1 cellular context compared by ENCODE assay signal in the genomic region with DNA sequence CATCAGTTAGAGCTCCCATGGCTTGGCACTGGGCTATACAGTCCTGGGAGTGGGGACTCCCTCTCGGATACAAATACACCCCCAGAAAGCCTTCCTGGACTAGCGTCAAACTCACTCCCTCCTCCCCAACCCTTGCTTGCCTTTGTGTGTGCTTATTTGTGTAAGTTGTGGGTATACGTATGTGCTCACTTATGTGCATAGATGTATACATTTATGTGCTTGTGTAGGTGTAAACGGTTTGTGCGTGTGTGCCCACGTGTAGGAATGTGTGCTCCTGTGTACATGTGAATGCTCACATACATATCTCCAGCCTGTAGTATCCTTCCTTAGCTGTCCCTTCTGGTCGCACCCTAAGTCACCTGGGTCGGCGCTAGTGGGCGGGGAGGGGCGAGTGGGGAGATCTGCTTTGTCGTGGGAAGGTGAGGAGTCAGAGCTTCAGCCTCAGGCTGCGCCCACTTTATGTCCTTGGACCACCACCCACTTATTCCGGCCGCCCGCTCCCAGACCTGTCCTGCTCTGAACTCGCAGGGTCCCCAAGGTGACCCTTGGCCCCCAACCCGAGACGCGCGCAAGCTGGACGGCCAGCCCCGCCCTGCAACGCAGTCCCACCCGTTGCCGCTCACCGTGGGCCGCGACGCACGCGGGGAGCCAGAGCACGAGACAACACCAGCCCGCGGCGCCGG.
TF ChIP-seq lines count a peak whose summit lies in the region.

No MANE protein-coding gene starts in this region.

TF ChIP-seq in HepG2, 621 proteins besides CTCF, POLR2A, EP300 and RAD21 (continued from another document and continues in another):
- TF ChIP-seq FOSL2 (CRISPR knock-in tag; IDR thresholded peaks at IDR 0.05): no peak
- TF ChIP-seq ZNF546 (CRISPR knock-in tag; conservative IDR thresholded peaks at IDR 0.05): no peak
- no peak for TF ChIP-seq ZNF773 (CRISPR knock-in tag; IDR thresholded peaks at IDR 0.05; ENCODE audit: borderline replicate concordance)
- TF ChIP-seq THYN1 (CRISPR knock-in tag; IDR thresholded peaks at IDR 0.05; ENCODE audit: borderline replicate concordance, low read depth): no peak
- TF ChIP-seq, protein P1, sequence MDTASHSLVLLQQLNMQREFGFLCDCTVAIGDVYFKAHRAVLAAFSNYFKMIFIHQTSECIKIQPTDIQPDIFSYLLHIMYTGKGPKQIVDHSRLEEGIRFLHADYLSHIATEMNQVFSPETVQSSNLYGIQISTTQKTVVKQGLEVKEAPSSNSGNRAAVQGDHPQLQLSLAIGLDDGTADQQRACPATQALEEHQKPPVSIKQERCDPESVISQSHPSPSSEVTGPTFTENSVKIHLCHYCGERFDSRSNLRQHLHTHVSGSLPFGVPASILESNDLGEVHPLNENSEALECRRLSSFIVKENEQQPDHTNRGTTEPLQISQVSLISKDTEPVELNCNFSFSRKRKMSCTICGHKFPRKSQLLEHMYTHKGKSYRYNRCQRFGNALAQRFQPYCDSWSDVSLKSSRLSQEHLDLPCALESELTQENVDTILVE (CRISPR knock-in tag; IDR thresholded peaks at IDR 0.05): no peak
- no peak for TF ChIP-seq PTBP1 (IDR thresholded peaks at IDR 0.05; ENCODE audit: low read depth, low read length, poor library complexity, severe bottlenecking)
- no peak for TF ChIP-seq IRX3 (CRISPR knock-in tag; IDR thresholded peaks at IDR 0.05; ENCODE audit: borderline replicate concordance, low read depth)
- no peak for TF ChIP-seq MAFK (conservative IDR thresholded peaks at IDR 0.05 in 1 of 2, IDR thresholded peaks at IDR 0.05 in 1 of 2; ENCODE audit: low read length in 2 of 2)
- TF ChIP-seq RCOR2 (CRISPR knock-in tag; IDR thresholded peaks at IDR 0.05): no peak
- no peak for TF ChIP-seq ZNF430 (CRISPR knock-in tag; IDR thresholded peaks at IDR 0.05)
- no peak for TF ChIP-seq ZFAT (CRISPR knock-in tag; conservative IDR thresholded peaks at IDR 0.05)
- TF ChIP-seq TAF1 (CRISPR knock-in tag; IDR thresholded peaks at IDR 0.05): no peak
- TF ChIP-seq ZNF766 (CRISPR knock-in tag; IDR thresholded peaks at IDR 0.05; ENCODE audit: borderline replicate concordance): no peak
- TF ChIP-seq, protein P2, sequence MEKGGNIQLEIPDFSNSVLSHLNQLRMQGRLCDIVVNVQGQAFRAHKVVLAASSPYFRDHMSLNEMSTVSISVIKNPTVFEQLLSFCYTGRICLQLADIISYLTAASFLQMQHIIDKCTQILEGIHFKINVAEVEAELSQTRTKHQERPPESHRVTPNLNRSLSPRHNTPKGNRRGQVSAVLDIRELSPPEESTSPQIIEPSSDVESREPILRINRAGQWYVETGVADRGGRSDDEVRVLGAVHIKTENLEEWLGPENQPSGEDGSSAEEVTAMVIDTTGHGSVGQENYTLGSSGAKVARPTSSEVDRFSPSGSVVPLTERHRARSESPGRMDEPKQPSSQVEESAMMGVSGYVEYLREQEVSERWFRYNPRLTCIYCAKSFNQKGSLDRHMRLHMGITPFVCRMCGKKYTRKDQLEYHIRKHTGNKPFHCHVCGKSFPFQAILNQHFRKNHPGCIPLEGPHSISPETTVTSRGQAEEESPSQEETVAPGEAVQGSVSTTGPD (CRISPR knock-in tag; IDR thresholded peaks at IDR 0.05): no peak
- TF ChIP-seq, protein P3, sequence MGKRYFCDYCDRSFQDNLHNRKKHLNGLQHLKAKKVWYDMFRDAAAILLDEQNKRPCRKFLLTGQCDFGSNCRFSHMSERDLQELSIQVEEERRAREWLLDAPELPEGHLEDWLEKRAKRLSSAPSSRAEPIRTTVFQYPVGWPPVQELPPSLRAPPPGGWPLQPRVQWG (CRISPR knock-in tag; IDR thresholded peaks at IDR 0.05; ENCODE audit: borderline replicate concordance, low read depth): no peak
- TF ChIP-seq, protein P4, sequence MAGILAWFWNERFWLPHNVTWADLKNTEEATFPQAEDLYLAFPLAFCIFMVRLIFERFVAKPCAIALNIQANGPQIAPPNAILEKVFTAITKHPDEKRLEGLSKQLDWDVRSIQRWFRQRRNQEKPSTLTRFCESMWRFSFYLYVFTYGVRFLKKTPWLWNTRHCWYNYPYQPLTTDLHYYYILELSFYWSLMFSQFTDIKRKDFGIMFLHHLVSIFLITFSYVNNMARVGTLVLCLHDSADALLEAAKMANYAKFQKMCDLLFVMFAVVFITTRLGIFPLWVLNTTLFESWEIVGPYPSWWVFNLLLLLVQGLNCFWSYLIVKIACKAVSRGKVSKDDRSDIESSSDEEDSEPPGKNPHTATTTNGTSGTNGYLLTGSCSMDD (CRISPR knock-in tag; IDR thresholded peaks at IDR 0.05): no peak
- TF ChIP-seq, protein P5, sequence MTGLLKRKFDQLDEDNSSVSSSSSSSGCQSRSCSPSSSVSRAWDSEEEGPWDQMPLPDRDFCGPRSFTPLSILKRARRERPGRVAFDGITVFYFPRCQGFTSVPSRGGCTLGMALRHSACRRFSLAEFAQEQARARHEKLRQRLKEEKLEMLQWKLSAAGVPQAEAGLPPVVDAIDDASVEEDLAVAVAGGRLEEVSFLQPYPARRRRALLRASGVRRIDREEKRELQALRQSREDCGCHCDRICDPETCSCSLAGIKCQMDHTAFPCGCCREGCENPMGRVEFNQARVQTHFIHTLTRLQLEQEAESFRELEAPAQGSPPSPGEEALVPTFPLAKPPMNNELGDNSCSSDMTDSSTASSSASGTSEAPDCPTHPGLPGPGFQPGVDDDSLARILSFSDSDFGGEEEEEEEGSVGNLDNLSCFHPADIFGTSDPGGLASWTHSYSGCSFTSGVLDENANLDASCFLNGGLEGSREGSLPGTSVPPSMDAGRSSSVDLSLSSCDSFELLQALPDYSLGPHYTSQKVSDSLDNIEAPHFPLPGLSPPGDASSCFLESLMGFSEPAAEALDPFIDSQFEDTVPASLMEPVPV (CRISPR knock-in tag; IDR thresholded peaks at IDR 0.05): no peak
- no peak for TF ChIP-seq ZNF792 (CRISPR knock-in tag; IDR thresholded peaks at IDR 0.05)
- TF ChIP-seq RBAK (CRISPR knock-in tag; IDR thresholded peaks at IDR 0.05): no peak
- TF ChIP-seq SMARCE1 (IDR thresholded peaks at IDR 0.05; ENCODE audit: borderline replicate concordance): no peak
- TF ChIP-seq MTA3 (CRISPR knock-in tag; IDR thresholded peaks at IDR 0.05): no peak
- TF ChIP-seq SOX13 (IDR thresholded peaks at IDR 0.05): no peak
- TF ChIP-seq SOX13 (CRISPR knock-in tag; conservative IDR thresholded peaks at IDR 0.05 in 1 of 2, IDR thresholded peaks at IDR 0.05 in 1 of 2): no peak
- TF ChIP-seq, protein P6, sequence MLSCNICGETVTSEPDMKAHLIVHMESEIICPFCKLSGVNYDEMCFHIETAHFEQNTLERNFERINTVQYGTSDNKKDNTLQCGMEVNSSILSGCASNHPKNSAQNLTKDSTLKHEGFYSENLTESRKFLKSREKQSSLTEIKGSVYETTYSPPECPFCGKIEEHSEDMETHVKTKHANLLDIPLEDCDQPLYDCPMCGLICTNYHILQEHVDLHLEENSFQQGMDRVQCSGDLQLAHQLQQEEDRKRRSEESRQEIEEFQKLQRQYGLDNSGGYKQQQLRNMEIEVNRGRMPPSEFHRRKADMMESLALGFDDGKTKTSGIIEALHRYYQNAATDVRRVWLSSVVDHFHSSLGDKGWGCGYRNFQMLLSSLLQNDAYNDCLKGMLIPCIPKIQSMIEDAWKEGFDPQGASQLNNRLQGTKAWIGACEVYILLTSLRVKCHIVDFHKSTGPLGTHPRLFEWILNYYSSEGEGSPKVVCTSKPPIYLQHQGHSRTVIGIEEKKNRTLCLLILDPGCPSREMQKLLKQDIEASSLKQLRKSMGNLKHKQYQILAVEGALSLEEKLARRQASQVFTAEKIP (CRISPR knock-in tag; IDR thresholded peaks at IDR 0.05; ENCODE audit: borderline replicate concordance): no peak
- no peak for TF ChIP-seq NPAS2 (CRISPR knock-in tag; IDR thresholded peaks at IDR 0.05; ENCODE audit: borderline replicate concordance)
- no peak for TF ChIP-seq RARA (CRISPR knock-in tag; IDR thresholded peaks at IDR 0.05)
- TF ChIP-seq SALL2 (CRISPR knock-in tag; IDR thresholded peaks at IDR 0.05): no peak
- 0 out of 2 replicates have a peak, but pooled peaks have one; percentile 17 for TF ChIP-seq ZNF891 (CRISPR knock-in tag; IDR thresholded peaks at IDR 0.05)
- TF ChIP-seq ZNF343 (CRISPR knock-in tag; IDR thresholded peaks at IDR 0.05): no peak
- TF ChIP-seq TOE1 (CRISPR knock-in tag; IDR thresholded peaks at IDR 0.05): no peak
- no peak for TF ChIP-seq SMARCC2 (IDR thresholded peaks at IDR 0.05)
- no peak for TF ChIP-seq TBX3 (IDR thresholded peaks at IDR 0.05; ENCODE audit: borderline replicate concordance)
- no peak for TF ChIP-seq HNRNPK (IDR thresholded peaks at IDR 0.05; ENCODE audit: low read depth, low read length, poor library complexity, severe bottlenecking)
- TF ChIP-seq, protein P7, sequence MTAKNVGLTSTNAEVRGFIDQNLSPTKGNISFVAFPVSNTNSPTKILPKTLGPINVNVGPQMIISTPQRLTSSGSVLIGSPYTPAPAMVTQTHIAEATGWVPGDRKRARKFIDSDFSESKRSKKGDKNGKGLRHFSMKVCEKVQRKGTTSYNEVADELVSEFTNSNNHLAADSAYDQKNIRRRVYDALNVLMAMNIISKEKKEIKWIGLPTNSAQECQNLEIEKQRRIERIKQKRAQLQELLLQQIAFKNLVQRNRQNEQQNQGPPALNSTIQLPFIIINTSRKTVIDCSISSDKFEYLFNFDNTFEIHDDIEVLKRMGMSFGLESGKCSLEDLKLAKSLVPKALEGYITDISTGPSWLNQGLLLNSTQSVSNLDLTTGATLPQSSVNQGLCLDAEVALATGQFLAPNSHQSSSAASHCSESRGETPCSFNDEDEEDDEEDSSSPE (CRISPR knock-in tag; IDR thresholded peaks at IDR 0.05): no peak
- no peak for TF ChIP-seq NFRKB (IDR thresholded peaks at IDR 0.05)
- TF ChIP-seq, protein P8, sequence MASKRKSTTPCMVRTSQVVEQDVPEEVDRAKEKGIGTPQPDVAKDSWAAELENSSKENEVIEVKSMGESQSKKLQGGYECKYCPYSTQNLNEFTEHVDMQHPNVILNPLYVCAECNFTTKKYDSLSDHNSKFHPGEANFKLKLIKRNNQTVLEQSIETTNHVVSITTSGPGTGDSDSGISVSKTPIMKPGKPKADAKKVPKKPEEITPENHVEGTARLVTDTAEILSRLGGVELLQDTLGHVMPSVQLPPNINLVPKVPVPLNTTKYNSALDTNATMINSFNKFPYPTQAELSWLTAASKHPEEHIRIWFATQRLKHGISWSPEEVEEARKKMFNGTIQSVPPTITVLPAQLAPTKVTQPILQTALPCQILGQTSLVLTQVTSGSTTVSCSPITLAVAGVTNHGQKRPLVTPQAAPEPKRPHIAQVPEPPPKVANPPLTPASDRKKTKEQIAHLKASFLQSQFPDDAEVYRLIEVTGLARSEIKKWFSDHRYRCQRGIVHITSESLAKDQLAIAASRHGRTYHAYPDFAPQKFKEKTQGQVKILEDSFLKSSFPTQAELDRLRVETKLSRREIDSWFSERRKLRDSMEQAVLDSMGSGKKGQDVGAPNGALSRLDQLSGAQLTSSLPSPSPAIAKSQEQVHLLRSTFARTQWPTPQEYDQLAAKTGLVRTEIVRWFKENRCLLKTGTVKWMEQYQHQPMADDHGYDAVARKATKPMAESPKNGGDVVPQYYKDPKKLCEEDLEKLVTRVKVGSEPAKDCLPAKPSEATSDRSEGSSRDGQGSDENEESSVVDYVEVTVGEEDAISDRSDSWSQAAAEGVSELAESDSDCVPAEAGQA (IDR thresholded peaks at IDR 0.05; ENCODE audit: low read depth): no peak
- TF ChIP-seq, protein P8 (CRISPR knock-in tag; IDR thresholded peaks at IDR 0.05; ENCODE audit: borderline replicate concordance): no peak
- TF ChIP-seq, protein P9, sequence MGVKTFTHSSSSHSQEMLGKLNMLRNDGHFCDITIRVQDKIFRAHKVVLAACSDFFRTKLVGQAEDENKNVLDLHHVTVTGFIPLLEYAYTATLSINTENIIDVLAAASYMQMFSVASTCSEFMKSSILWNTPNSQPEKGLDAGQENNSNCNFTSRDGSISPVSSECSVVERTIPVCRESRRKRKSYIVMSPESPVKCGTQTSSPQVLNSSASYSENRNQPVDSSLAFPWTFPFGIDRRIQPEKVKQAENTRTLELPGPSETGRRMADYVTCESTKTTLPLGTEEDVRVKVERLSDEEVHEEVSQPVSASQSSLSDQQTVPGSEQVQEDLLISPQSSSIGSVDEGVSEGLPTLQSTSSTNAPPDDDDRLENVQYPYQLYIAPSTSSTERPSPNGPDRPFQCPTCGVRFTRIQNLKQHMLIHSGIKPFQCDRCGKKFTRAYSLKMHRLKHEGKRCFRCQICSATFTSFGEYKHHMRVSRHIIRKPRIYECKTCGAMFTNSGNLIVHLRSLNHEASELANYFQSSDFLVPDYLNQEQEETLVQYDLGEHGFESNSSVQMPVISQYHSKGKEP (CRISPR knock-in tag; IDR thresholded peaks at IDR 0.05): no peak
- TF ChIP-seq ZNF382 (CRISPR knock-in tag; IDR thresholded peaks at IDR 0.05; ENCODE audit: borderline replicate concordance): no peak
- TF ChIP-seq, protein P10, sequence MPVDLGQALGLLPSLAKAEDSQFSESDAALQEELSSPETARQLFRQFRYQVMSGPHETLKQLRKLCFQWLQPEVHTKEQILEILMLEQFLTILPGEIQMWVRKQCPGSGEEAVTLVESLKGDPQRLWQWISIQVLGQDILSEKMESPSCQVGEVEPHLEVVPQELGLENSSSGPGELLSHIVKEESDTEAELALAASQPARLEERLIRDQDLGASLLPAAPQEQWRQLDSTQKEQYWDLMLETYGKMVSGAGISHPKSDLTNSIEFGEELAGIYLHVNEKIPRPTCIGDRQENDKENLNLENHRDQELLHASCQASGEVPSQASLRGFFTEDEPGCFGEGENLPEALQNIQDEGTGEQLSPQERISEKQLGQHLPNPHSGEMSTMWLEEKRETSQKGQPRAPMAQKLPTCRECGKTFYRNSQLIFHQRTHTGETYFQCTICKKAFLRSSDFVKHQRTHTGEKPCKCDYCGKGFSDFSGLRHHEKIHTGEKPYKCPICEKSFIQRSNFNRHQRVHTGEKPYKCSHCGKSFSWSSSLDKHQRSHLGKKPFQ (CRISPR knock-in tag; IDR thresholded peaks at IDR 0.05; ENCODE audit: insufficient replicate concordance): no peak
- TF ChIP-seq, protein P11, sequence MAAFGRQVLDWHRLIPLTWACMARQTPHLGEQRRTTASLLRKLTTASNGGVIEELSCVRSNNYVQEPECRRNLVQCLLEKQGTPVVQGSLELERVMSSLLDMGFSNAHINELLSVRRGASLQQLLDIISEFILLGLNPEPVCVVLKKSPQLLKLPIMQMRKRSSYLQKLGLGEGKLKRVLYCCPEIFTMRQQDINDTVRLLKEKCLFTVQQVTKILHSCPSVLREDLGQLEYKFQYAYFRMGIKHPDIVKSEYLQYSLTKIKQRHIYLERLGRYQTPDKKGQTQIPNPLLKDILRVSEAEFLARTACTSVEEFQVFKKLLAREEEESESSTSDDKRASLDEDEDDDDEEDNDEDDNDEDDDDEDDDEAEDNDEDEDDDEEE (CRISPR knock-in tag; IDR thresholded peaks at IDR 0.05): 0 out of 2 replicates have a peak, but pooled peaks have one; percentile 25
